1 cellular context compared by ENCODE assay signal in genomic region chr9:27308691-27309390, GRCh38.
TF ChIP-seq lines count a peak whose summit lies in the region.

No MANE protein-coding gene starts in this region.

TF ChIP-seq in H1, 55 proteins besides CTCF, POLR2A, EP300 and RAD21:
- TF ChIP-seq KDM5A (IDR thresholded peaks at IDR 0.05; ENCODE audit: low read length), result no peak
- TF ChIP-seq CBX5 (IDR thresholded peaks at IDR 0.05; ENCODE audit: low read depth, low read length), result no peak
- peak; percentile 52 to 81; a peak in 3 of 4 replicates for TF ChIP-seq HDAC2 (IDR thresholded peaks at IDR 0.05; ENCODE audit: borderline replicate concordance in 1 of 2, low read depth in 2 of 2, low read length in 2 of 2)
- TF ChIP-seq ATF2 (IDR thresholded peaks at IDR 0.05; ENCODE audit: low read length), result no peak
- TF ChIP-seq BCL11A (IDR thresholded peaks at IDR 0.05; ENCODE audit: low read depth in 2 of 2, low read length in 2 of 2), result no peak
- no peak for TF ChIP-seq SAP30 (IDR thresholded peaks at IDR 0.05; ENCODE audit: insufficient read depth, insufficient replicate concordance, low read length)
- no peak for TF ChIP-seq GABPA (IDR thresholded peaks at IDR 0.05; ENCODE audit: borderline replicate concordance, insufficient read depth, low read length)
- no peak for TF ChIP-seq NRF1 (IDR thresholded peaks at IDR 0.05; ENCODE audit: low read depth, low read length)
- TF ChIP-seq RBBP5 (IDR thresholded peaks at IDR 0.05; ENCODE audit: borderline replicate concordance, low read depth, low read length), result no peak
- TF ChIP-seq POLR2AphosphoS5 (IDR thresholded peaks at IDR 0.05; ENCODE audit: low read depth, low read length), result peak; percentile 69; the same call in 1 of the 2 replicates
- TF ChIP-seq TEAD4 (IDR thresholded peaks at IDR 0.05; ENCODE audit: low read depth, low read length), result 0 out of 2 replicates have a peak, but pooled peaks have one; percentile 23
- TF ChIP-seq CREB1 (IDR thresholded peaks at IDR 0.05), result no peak
- TF ChIP-seq JUN (IDR thresholded peaks at IDR 0.05; ENCODE audit: low read depth, low read length), result no peak
- no peak for TF ChIP-seq CTBP2 (IDR thresholded peaks at IDR 0.05; ENCODE audit: borderline replicate concordance, insufficient read depth, insufficient read length, low read length)
- TF ChIP-seq SRF (IDR thresholded peaks at IDR 0.05; ENCODE audit: low read depth, low read length), result no peak
- TF ChIP-seq RNF2 (IDR thresholded peaks at IDR 0.05; ENCODE audit: borderline replicate concordance, low read depth, low read length, missing control alignments, poor library complexity, severe bottlenecking), result no peak
- TF ChIP-seq CEBPB (IDR thresholded peaks at IDR 0.05; ENCODE audit: low read depth, low read length), result no peak
- TF ChIP-seq SP4 (IDR thresholded peaks at IDR 0.05; ENCODE audit: low read length), result no peak
- TF ChIP-seq TCF12 (IDR thresholded peaks at IDR 0.05; ENCODE audit: low read depth, low read length), result peak; percentile 99
- no peak for TF ChIP-seq HDAC6 (IDR thresholded peaks at IDR 0.05; ENCODE audit: low read depth, low read length)
- TF ChIP-seq CBX8 (IDR thresholded peaks at IDR 0.05; ENCODE audit: borderline replicate concordance, low read depth, low read length), result no peak
- TF ChIP-seq CHD2 (IDR thresholded peaks at IDR 0.05; ENCODE audit: low read length), result no peak
- no peak for TF ChIP-seq SIN3A (conservative IDR thresholded peaks at IDR 0.05 in 1 of 2, IDR thresholded peaks at IDR 0.05 in 1 of 2; ENCODE audit: low read depth in 1 of 2, low read length in 2 of 2)
- no peak for TF ChIP-seq ZNF274 (IDR thresholded peaks at IDR 0.05; ENCODE audit: borderline replicate concordance, extremely low read depth, low read length)
- no peak for TF ChIP-seq ATF3 (IDR thresholded peaks at IDR 0.05; ENCODE audit: insufficient read depth, low read depth, low read length)
- 0 out of 2 replicates have a peak, but pooled peaks have one; percentile 19 for TF ChIP-seq MAX (IDR thresholded peaks at IDR 0.05)
- TF ChIP-seq BRCA1 (IDR thresholded peaks at IDR 0.05; ENCODE audit: low read depth, low read length), result no peak
- 0 out of 2 replicates have a peak, but pooled peaks have one; percentile 22 for TF ChIP-seq YY1 (IDR thresholded peaks at IDR 0.05; ENCODE audit: low read depth, low read length)
- no peak for TF ChIP-seq EGR1 (IDR thresholded peaks at IDR 0.05; ENCODE audit: borderline replicate concordance, low read depth, low read length)
- TF ChIP-seq KDM1A (IDR thresholded peaks at IDR 0.05; ENCODE audit: borderline replicate concordance, low read length), result no peak
- no peak for TF ChIP-seq EZH2 (IDR thresholded peaks at IDR 0.05; ENCODE audit: low read depth, low read length, severe bottlenecking)
- TF ChIP-seq RXRA (IDR thresholded peaks at IDR 0.05; ENCODE audit: insufficient read depth, low read depth, low read length), result no peak
- TF ChIP-seq SP1 (IDR thresholded peaks at IDR 0.05; ENCODE audit: low read depth, low read length), result 0 out of 2 replicates have a peak, but pooled peaks have one; percentile 15
- TF ChIP-seq SUZ12 (IDR thresholded peaks at IDR 0.05; ENCODE audit: low read length), result no peak
- no peak for TF ChIP-seq TAF1 (IDR thresholded peaks at IDR 0.05; ENCODE audit: low read depth, low read length)
- TF ChIP-seq E2F6 (IDR thresholded peaks at IDR 0.05), result no peak
- no peak for TF ChIP-seq BACH1 (IDR thresholded peaks at IDR 0.05; ENCODE audit: low read length)
- peak; percentile 42 for TF ChIP-seq CHD7 (IDR thresholded peaks at IDR 0.05; ENCODE audit: insufficient replicate concordance, low read length)
- no peak for TF ChIP-seq RFX5 (IDR thresholded peaks at IDR 0.05; ENCODE audit: borderline replicate concordance, low read depth, low read length)
- no peak for TF ChIP-seq GTF2F1 (IDR thresholded peaks at IDR 0.05; ENCODE audit: borderline replicate concordance, low read depth, low read length)
- TF ChIP-seq NANOG (IDR thresholded peaks at IDR 0.05; ENCODE audit: insufficient read depth, low read depth, low read length, poor library complexity, severe bottlenecking), result peak; percentile 58
- TF ChIP-seq POU5F1 (IDR thresholded peaks at IDR 0.05; ENCODE audit: low read depth, low read length), result peak; percentile 91
- no peak for TF ChIP-seq CHD1 (IDR thresholded peaks at IDR 0.05; ENCODE audit: low read depth, low read length)
- no peak for TF ChIP-seq SP2 (IDR thresholded peaks at IDR 0.05; ENCODE audit: low read length)
- no peak for TF ChIP-seq KDM4A (IDR thresholded peaks at IDR 0.05; ENCODE audit: low read depth, low read length, severe bottlenecking)
- no peak for TF ChIP-seq SIRT6 (IDR thresholded peaks at IDR 0.05; ENCODE audit: low read length)
